In genomic region chr10:110150981-110151380, GRCh38 we compare ENCODE assay signal across 19 cellular contexts.
"Had no signal": no experiment of that assay in that cellular context is flagged by ENCODE, and none has a peak within 500 bp of the region (broad histone marks: within the 10 kb centered on the region; RNA-seq: fewer than 3 reads in every experiment).

No MANE protein-coding gene starts in this region.

- H3K9me3 Mint-ChIP-seq: activated CD8-positive, alpha-beta T cell treated with anti-CD3 and anti-CD28 coated beads for 36 hours; activated naive CD8-positive, alpha-beta T cell treated with anti-CD3 and anti-CD28 coated beads for 36 hours; activated T-helper 17 cell treated with anti-CD3 and anti-CD28 coated beads, Interleukin-2, amount 50 U/mL, for 72 hours; T-cell had no signal

- H3K4me3 ChIP-seq: dorsolateral prefrontal cortex, left lung, pancreas, upper lobe of left lung had no signal

- H3K36me3 Mint-ChIP-seq: activated naive CD8-positive, alpha-beta T cell treated with anti-CD3 and anti-CD28 coated beads for 36 hours; T-cell had no signal

- H3K9me3 ChIP-seq: left lung, neutrophil, pancreas, stomach, upper lobe of left lung had no signal

- H3K36me3 ChIP-seq: left lung, neutrophil, pancreas, stomach, upper lobe of left lung had no signal

- H3K27ac ChIP-seq: dorsolateral prefrontal cortex, left lung, neutrophil, pancreas, upper lobe of left lung had no signal

- DNase-seq: activated CD4-positive, alpha-beta T cell treated with anti-CD3 and anti-CD28 coated beads for 48 hours; activated CD4-positive, CD25-positive, alpha-beta regulatory T cell; activated CD8-positive, alpha-beta T cell treated with anti-CD3 and anti-CD28 coated beads for 36 hours; activated naive CD4-positive, alpha-beta T cell; activated naive CD8-positive, alpha-beta T cell treated with anti-CD3 and anti-CD28 coated beads for 36 hours; activated T-cell treated with anti-CD3 and anti-CD28 coated beads, Interleukin-2, amount 50 U/mL, for 1 hour; amniotic stem cell; caudate nucleus; dorsolateral prefrontal cortex; midbrain; stimulated activated CD4-positive, alpha-beta T cell treated with anti-CD3 and anti-CD28 coated beads, Interleukin-2, amount 100 ng/mL, for 24 hours; T-cell; T-helper 9 cell had no signal

- H3K27me3 ChIP-seq: neutrophil, pancreas, upper lobe of left lung had no signal

- H3K4me1 ChIP-seq: pancreas had no signal

- H3K27ac Mint-ChIP-seq: activated CD8-positive, alpha-beta T cell treated with anti-CD3 and anti-CD28 coated beads for 36 hours; activated naive CD8-positive, alpha-beta T cell treated with anti-CD3 and anti-CD28 coated beads for 36 hours; activated T-helper 17 cell treated with anti-CD3 and anti-CD28 coated beads, Interleukin-2, amount 50 U/mL, for 72 hours had no signal

- H3K4me3 Mint-ChIP-seq: activated CD8-positive, alpha-beta T cell treated with anti-CD3 and anti-CD28 coated beads for 36 hours; activated naive CD8-positive, alpha-beta T cell treated with anti-CD3 and anti-CD28 coated beads for 36 hours; activated T-helper 17 cell treated with anti-CD3 and anti-CD28 coated beads, Interleukin-2, amount 50 U/mL, for 72 hours; T-cell had no signal
